ENCODE assay signal across 8 cellular contexts in the genomic region with DNA sequence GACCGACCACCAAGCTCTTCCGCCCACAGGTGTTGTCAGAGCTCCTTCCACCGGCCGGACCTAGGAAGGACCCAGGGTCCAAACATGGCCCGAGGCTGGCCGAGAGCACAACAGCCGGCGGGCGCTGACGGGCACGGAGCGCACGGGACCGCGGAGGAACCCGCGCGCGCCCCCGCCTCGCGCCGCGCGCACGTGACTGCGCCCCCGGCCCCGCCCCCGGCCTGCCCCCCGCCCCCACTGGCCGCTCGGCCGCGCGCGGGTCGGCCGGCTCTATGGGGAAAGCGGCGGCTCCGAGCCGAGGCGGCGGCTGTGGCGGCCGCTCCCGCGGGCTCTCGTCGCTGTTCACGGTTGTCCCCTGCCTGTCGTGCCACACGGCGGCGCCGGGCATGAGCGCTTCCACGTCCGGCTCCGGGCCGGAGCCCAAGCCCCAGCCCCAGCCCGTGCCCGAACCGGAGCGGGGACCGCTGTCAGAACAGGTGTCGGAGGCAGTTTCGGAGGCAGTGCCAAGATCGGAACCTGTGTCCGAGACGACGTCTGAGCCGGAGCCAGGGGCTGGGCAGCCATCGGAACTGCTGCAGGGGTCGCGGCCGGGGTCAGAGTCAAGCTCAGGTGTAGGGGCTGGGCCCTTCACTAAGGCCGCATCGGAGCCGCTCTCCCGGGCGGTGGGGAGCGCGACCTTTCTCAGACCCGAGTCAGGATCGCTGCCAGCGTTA. TPM values are rescaled to one million over a fixed set of nuclear protein-coding genes. Genes with fewer than 3 reads are reported as not detected.
A peak's percentile ranks its signal among the peaks of the same experiment; 100 is the strongest.
DNase-seq lines count a peak whose midpoint lies in the region; ATAC-seq and TF ChIP-seq lines count a peak whose summit lies in the region.

OSBP2 (plus strand) TSS at position 237 of the 713 bp plus-strand sequence; CDS start at position 273, 36 bp downstream.

- peaks cover 22% of the 10 kb centered on the region for H3K27me3 Mint-ChIP-seq in progenitor cell of endocrine pancreas

- H3K4me3 ChIP-seq in RWPE2 (ENCODE audit: severe bottlenecking) (peak within 1 kb of the TSS; percentile 75), right cardiac atrium (ENCODE audit: low read length) (peak within 1 kb of the TSS; percentile 42)

- TF ChIP-seq CTCF in RWPE2 (IDR thresholded peaks at IDR 0.05; ENCODE audit: poor library complexity, severe bottlenecking) (no peak), progenitor cell of endocrine pancreas (IDR thresholded peaks at IDR 0.05; ENCODE audit: unreplicated experiment) (peak; percentile 28)

- H3K9me3 Mint-ChIP-seq in progenitor cell of endocrine pancreas (ENCODE audit: low read depth) = no peaks in the 10 kb centered on the region

- peak within 1 kb of the TSS; percentile 91 for H3K27ac Mint-ChIP-seq in progenitor cell of endocrine pancreas

- H3K9me3 ChIP-seq in RWPE2 (ENCODE audit: severe bottlenecking) (no peaks in the 10 kb centered on the region), right cardiac atrium (ENCODE audit: control insufficient read depth, low read length) (no peaks in the 10 kb centered on the region)

- H3K36me3 ChIP-seq in RWPE2 (ENCODE audit: low read depth) = no peaks in the 10 kb centered on the region

- no peaks in the 10 kb centered on the region for H3K36me3 Mint-ChIP-seq in progenitor cell of endocrine pancreas (ENCODE audit: insufficient read depth)

- DNase-seq in NCI-H82 (lab: John Stamatoyannopoulos, UW) = peak; percentile 45
- DNase-seq in NCI-H82 treated with DMSO at 0.1 percent for 48 hours (lab: John Stamatoyannopoulos, UW; ENCODE audit: unreplicated experiment) = no peak
- peak; percentile 68 for DNase-seq in RWPE2 (ENCODE audit: low spot score)
- DNase-seq in amygdala (lab: John Stamatoyannopoulos, UW) = peak in 40 of 56 donors; percentile 10 to 71 (median 44)
- DNase-seq in right cardiac atrium = peak; percentile 24 to 77 (median 75)
- peak; percentile 52 for DNase-seq in progenitor cell of endocrine pancreas (ENCODE audit: low spot score, unreplicated experiment)
- no peak for DNase-seq in GF-D8 (lab: John Stamatoyannopoulos, UW)

- H3K27ac ChIP-seq in RWPE2 (ENCODE audit: poor library complexity, severe bottlenecking) (peak within 1 kb of the TSS; percentile 1), right cardiac atrium (ENCODE audit: low read length) (peak within 1 kb of the TSS; percentile 63)

- H3K4me1 ChIP-seq in RWPE2 (ENCODE audit: insufficient read depth, poor library complexity, severe bottlenecking) (peaks cover 3% of the 10 kb centered on the region), right cardiac atrium (ENCODE audit: control insufficient read depth, insufficient read depth, low read length) (no peaks in the 10 kb centered on the region)

- no peaks in the 10 kb centered on the region for H3K27me3 ChIP-seq in RWPE2 (ENCODE audit: insufficient read depth, poor library complexity, severe bottlenecking)
- H3K27me3 ChIP-seq in right cardiac atrium (ENCODE audit: control insufficient read depth, insufficient read depth) = no peaks in the 10 kb centered on the region

- WGBS in right cardiac atrium = 2% methylated on average over 87 of the region's 88 CpGs

- peak; percentile 36 for ATAC-seq in RWPE2 (ENCODE audit: low read depth)
- ATAC-seq in right cardiac atrium = peak; percentile 69 to 77
- ATAC-seq in HG02798 (IDR thresholded peaks at IDR 0.05; ENCODE audit: poor library complexity, unreplicated experiment) = no peak

- H3K4me3 Mint-ChIP-seq in progenitor cell of endocrine pancreas (ENCODE audit: low read depth) = peak within 1 kb of the TSS; percentile 76

- intact Hi-C loops in right cardiac atrium (cut with DNase I) = loop anchor here in 1 of 4 donors (10.0 kb wide), 2 partner anchors 50 to 60 kb away; no protein-coding TSS in a partner anchor

- peaks cover 11% of the 10 kb centered on the region for H3K4me1 Mint-ChIP-seq in progenitor cell of endocrine pancreas (ENCODE audit: low read depth)

RNA-seq across cellular contexts. Expression of gene OSBP2, which starts in this region (rescaled TPM):
- total RNA-seq in right cardiac atrium (10 to 100 TPM in 2 of 4 donors, 1 to 10 TPM in 2; 4.1 to 12.3 (median 8.6) TPM), progenitor cell of endocrine pancreas (8.3 and 9.5 TPM in 2 replicates)
- polyA plus RNA-seq in right cardiac atrium = 7.8 TPM

Comparison
In these comparisons a context has a peak if more than half of its experiments do, and no peak if none do; other contexts are left out.
1. DNase-seq: peak in NCI-H82 (single experiment), RWPE2 (single experiment), amygdala (40 of 56), right cardiac atrium (3 of 3) and progenitor cell of endocrine pancreas (single experiment); none in NCI-H82 treated with DMSO at 0.1 percent for 48 hours (single experiment) and GF-D8 (single experiment).